ENCODE assay signal across 2 cellular contexts in genomic region chr18:9649164-9649540, GRCh38.
TF ChIP-seq lines count a peak whose summit lies in the region.

No MANE protein-coding gene starts in this region.

TF ChIP-seq in A549, 52 proteins besides CTCF, POLR2A, EP300 and RAD21:
- TF ChIP-seq RARB (CRISPR knock-in tag; IDR thresholded peaks at IDR 0.05) = no peak
- TF ChIP-seq EHMT2 (IDR thresholded peaks at IDR 0.05; ENCODE audit: low read depth) = no peak
- TF ChIP-seq TP53 (CRISPR knock-in tag; IDR thresholded peaks at IDR 0.05) = no peak
- TF ChIP-seq ZC3H11A (IDR thresholded peaks at IDR 0.05) = no peak
- TF ChIP-seq TFCP2L1 (CRISPR knock-in tag; IDR thresholded peaks at IDR 0.05) = no peak
- no peak for TF ChIP-seq CBX2 (IDR thresholded peaks at IDR 0.05; ENCODE audit: borderline replicate concordance, low read depth)
- no peak for TF ChIP-seq ATOH8 (CRISPR knock-in tag; IDR thresholded peaks at IDR 0.05; ENCODE audit: low read depth)
- TF ChIP-seq RFX5 (IDR thresholded peaks at IDR 0.05) = no peak
- TF ChIP-seq EHF (CRISPR knock-in tag; IDR thresholded peaks at IDR 0.05) = no peak
- TF ChIP-seq CHD4 (IDR thresholded peaks at IDR 0.05; ENCODE audit: borderline replicate concordance) = no peak
- no peak for TF ChIP-seq CHD2 (IDR thresholded peaks at IDR 0.05; ENCODE audit: low read length, partially characterized antibody)
- no peak for TF ChIP-seq FOSB (CRISPR knock-in tag; IDR thresholded peaks at IDR 0.05)
- TF ChIP-seq BCL3 (IDR thresholded peaks at IDR 0.05) = no peak
- TF ChIP-seq HES2 (IDR thresholded peaks at IDR 0.05) = no peak
- TF ChIP-seq NR3C1 (IDR thresholded peaks at IDR 0.05) = no peak
TF ChIP-seq in A549: peak in this region for 0.

TF ChIP-seq in K562, 482 proteins besides CTCF, POLR2A, EP300 and RAD21:
- TF ChIP-seq EGR1 (conservative IDR thresholded peaks at IDR 0.05) (no peak), ZNF79 (CRISPR knock-in tag; IDR thresholded peaks at IDR 0.05; ENCODE audit: low read depth) (no peak), IRF9 (tag; IDR thresholded peaks at IDR 0.05) (no peak), RAD51 (IDR thresholded peaks at IDR 0.05; ENCODE audit: borderline replicate concordance, low read depth) (no peak), ZNF75A (CRISPR knock-in tag; IDR thresholded peaks at IDR 0.05) (no peak), RBBP5 (IDR thresholded peaks at IDR 0.05; ENCODE audit: borderline replicate concordance, insufficient read depth, low read length, poor library complexity, severe bottlenecking) (no peak), PCBP2 (IDR thresholded peaks at IDR 0.05; ENCODE audit: low read depth, low read length, poor library complexity, severe bottlenecking) (no peak), SRSF1 (IDR thresholded peaks at IDR 0.05; ENCODE audit: low read depth, low read length) (no peak)
TF ChIP-seq in K562: peak in this region for 0.
